Comparison of ENCODE assay signal across 8 cellular contexts in the genomic region with DNA sequence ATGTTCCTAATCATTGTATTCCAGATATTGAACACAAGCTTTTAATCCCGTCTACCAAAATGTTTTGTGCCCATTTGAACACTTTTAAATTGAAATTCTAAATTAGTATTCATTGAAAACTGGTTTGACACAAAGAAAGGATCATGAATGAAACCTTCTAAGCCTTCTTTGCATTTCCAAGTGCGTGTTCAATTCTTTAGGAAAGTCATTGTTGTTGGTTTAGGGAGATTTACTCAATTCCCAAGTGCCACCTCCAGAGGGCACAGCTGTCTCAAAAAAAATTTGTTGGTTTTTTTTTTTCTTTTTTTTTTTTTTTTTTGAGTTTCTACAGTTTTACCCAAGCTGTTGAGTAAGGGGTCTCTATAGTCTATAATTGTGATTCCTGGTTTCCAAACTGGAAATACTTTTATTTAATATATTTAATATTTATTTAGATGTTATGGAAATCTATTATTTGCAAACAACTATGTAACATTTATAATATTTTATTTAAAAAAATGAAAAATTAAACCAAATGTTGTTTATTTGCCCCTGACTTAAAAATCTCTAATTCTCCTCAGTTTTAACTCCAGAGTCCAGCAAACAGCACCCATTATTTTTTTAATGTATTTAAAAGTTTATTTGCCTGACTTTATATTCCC.
DNase-seq lines count a peak whose midpoint lies in the region; ATAC-seq and TF ChIP-seq lines count a peak whose summit lies in the region.

No MANE protein-coding gene starts in this region.

- peak; percentile 81 for TF ChIP-seq CTCF in VCaP (conservative IDR thresholded peaks at IDR 0.05)

- H3K36me3 Mint-ChIP-seq in activated naive CD8-positive, alpha-beta T cell, result no peaks in the 10 kb centered on the region
- H3K36me3 Mint-ChIP-seq in activated naive CD8-positive, alpha-beta T cell treated with anti-CD3 and anti-CD28 coated beads for 36 hours, result no peaks in the 10 kb centered on the region
- no peaks in the 10 kb centered on the region for H3K36me3 Mint-ChIP-seq in effector memory CD8-positive, alpha-beta T cell (ENCODE audit: insufficient read depth)
- H3K36me3 Mint-ChIP-seq in naive thymus-derived CD8-positive, alpha-beta T cell, result no peaks in the 10 kb centered on the region

- ATAC-seq in effector memory CD8-positive, alpha-beta T cell (replicated peaks), result no peak
- no peak for ATAC-seq in HG03378 (IDR thresholded peaks at IDR 0.05; ENCODE audit: unreplicated experiment)
- no peak for ATAC-seq in naive thymus-derived CD8-positive, alpha-beta T cell

- no peak overlapping the region for H3K27ac ChIP-seq in VCaP

- DNase-seq in activated naive CD8-positive, alpha-beta T cell treated with anti-CD3 and anti-CD28 coated beads for 36 hours, result no peak
- DNase-seq in NAMALWA (ENCODE audit: low spot score) (peak; percentile 50), iPS-NIHi11 (ENCODE audit: low spot score) (peak; percentile 32)
- no peak for DNase-seq in effector memory CD8-positive, alpha-beta T cell
- no peak for DNase-seq in naive thymus-derived CD8-positive, alpha-beta T cell

- peaks cover 18% of the 10 kb centered on the region for H3K27me3 Mint-ChIP-seq in activated naive CD8-positive, alpha-beta T cell
- peaks cover 37% of the 10 kb centered on the region for H3K27me3 Mint-ChIP-seq in activated naive CD8-positive, alpha-beta T cell treated with anti-CD3 and anti-CD28 coated beads for 36 hours
- H3K27me3 Mint-ChIP-seq in effector memory CD8-positive, alpha-beta T cell, result peaks cover 37 to 46% of the 10 kb centered on the region in 2 donors
- peaks cover 12 to 44% (median 22%) of the 10 kb centered on the region in 5 donors for H3K27me3 Mint-ChIP-seq in naive thymus-derived CD8-positive, alpha-beta T cell

- POLR2A ChIA-PET in naive thymus-derived CD8-positive, alpha-beta T cell (lab: Charles Lee), result no interaction called here

- no peaks in the 10 kb centered on the region for H3K9me3 Mint-ChIP-seq in activated naive CD8-positive, alpha-beta T cell (ENCODE audit: low read depth)
- H3K9me3 Mint-ChIP-seq in activated naive CD8-positive, alpha-beta T cell treated with anti-CD3 and anti-CD28 coated beads for 36 hours, result no peaks in the 10 kb centered on the region
- no peaks in the 10 kb centered on the region for H3K9me3 Mint-ChIP-seq in effector memory CD8-positive, alpha-beta T cell
- no peaks in the 10 kb centered on the region for H3K9me3 Mint-ChIP-seq in naive thymus-derived CD8-positive, alpha-beta T cell

- H3K27ac Mint-ChIP-seq in activated naive CD8-positive, alpha-beta T cell, result no peak overlapping the region
- no peak overlapping the region for H3K27ac Mint-ChIP-seq in activated naive CD8-positive, alpha-beta T cell treated with anti-CD3 and anti-CD28 coated beads for 36 hours
- H3K27ac Mint-ChIP-seq in effector memory CD8-positive, alpha-beta T cell, result no peak overlapping the region
- no peak overlapping the region for H3K27ac Mint-ChIP-seq in naive thymus-derived CD8-positive, alpha-beta T cell

- H3K4me3 Mint-ChIP-seq in activated naive CD8-positive, alpha-beta T cell, result peak overlapping the region; percentile 72
- H3K4me3 Mint-ChIP-seq in activated naive CD8-positive, alpha-beta T cell treated with anti-CD3 and anti-CD28 coated beads for 36 hours, result no peak overlapping the region
- no peak overlapping the region for H3K4me3 Mint-ChIP-seq in effector memory CD8-positive, alpha-beta T cell
- H3K4me3 Mint-ChIP-seq in naive thymus-derived CD8-positive, alpha-beta T cell, result peak overlapping the region in 3 of 10 donors; percentile 18 to 81 (median 40)

- peaks cover 2% of the 10 kb centered on the region for H3K4me1 Mint-ChIP-seq in activated naive CD8-positive, alpha-beta T cell (ENCODE audit: low read depth)
- peaks cover 4% of the 10 kb centered on the region for H3K4me1 Mint-ChIP-seq in activated naive CD8-positive, alpha-beta T cell treated with anti-CD3 and anti-CD28 coated beads for 36 hours
- H3K4me1 Mint-ChIP-seq in effector memory CD8-positive, alpha-beta T cell (ENCODE audit: low read depth in 2 of 2), result peaks cover 0 to 4% of the 10 kb centered on the region in 2 donors
- H3K4me1 Mint-ChIP-seq in naive thymus-derived CD8-positive, alpha-beta T cell, result peaks cover 2 to 8% (median 5%) of the 10 kb centered on the region in 4 donors

Comparison
In these comparisons a context has a peak if more than half of its experiments do, and no peak if none do; other contexts are left out.
1. DNase-seq: peak in NAMALWA (single experiment) and iPS-NIHi11 (single experiment); none in activated naive CD8-positive, alpha-beta T cell treated with anti-CD3 and anti-CD28 coated beads for 36 hours (single experiment), effector memory CD8-positive, alpha-beta T cell (0 of 3) and naive thymus-derived CD8-positive, alpha-beta T cell (0 of 10).